Comparison of ENCODE assay signal across 7 cellular contexts in the genomic region with DNA sequence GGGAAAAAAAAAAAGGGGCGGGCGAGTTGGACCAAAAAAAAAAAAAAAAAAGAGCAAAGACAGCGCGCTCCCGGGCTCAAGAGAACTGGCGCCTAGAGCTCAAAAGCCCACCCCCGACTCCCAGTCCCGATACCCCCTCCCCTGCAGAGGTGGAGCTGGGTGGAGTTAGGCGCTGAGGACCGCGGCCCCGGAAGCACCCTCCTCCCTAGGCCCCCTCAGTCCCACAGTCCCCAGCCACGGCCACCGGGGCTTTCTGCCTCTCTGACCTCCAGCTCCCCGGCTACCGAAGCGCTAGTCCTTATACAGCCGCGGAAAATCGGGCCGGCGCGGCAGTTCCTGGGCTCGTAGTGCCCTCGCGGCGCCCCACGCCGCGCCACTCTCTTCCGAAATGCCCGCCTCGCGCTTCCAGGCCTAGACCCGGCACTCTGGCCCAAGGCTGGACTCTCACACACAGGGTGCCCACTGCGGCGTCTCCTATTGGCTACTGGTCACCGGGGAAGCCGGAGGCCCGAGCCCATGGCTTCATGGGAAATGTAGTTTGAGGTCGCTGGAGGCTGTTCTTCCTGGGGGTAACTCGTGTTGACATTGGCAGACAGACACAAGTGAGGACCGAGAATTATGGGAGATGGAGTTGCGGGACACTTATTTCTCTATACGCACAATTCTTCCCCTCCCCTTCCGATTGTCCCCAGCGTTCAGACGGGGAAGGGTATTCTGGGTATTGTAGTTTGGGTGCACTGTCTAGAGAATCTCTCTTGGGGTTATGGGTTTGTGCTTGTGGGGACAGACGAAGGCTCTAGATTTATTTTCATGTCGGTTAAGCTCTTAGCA. TPM values are rescaled to one million over a fixed set of nuclear protein-coding genes. Genes with fewer than 3 reads are reported as not detected.
DNase-seq lines count a peak whose midpoint lies in the region; ATAC-seq and TF ChIP-seq lines count a peak whose summit lies in the region.

A gene with protein sequence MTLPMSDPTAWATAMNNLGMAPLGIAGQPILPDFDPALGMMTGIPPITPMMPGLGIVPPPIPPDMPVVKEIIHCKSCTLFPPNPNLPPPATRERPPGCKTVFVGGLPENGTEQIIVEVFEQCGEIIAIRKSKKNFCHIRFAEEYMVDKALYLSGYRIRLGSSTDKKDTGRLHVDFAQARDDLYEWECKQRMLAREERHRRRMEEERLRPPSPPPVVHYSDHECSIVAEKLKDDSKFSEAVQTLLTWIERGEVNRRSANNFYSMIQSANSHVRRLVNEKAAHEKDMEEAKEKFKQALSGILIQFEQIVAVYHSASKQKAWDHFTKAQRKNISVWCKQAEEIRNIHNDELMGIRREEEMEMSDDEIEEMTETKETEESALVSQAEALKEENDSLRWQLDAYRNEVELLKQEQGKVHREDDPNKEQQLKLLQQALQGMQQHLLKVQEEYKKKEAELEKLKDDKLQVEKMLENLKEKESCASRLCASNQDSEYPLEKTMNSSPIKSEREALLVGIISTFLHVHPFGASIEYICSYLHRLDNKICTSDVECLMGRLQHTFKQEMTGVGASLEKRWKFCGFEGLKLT (minus strand): TSS at position 427 of the 831 bp plus-strand sequence. CDS start 199,993 bp downstream, outside the sequence.

- peak within 1 kb of the TSS; percentile 47 for H2AFZ ChIP-seq in hepatocyte

- ATAC-seq in GM18505 (IDR thresholded peaks at IDR 0.05; ENCODE audit: unreplicated experiment) = peak; percentile 97
- ATAC-seq in HG02973 (IDR thresholded peaks at IDR 0.05; ENCODE audit: unreplicated experiment) = peak; percentile 98

- no peaks in the 10 kb centered on the region for H3K9me2 ChIP-seq in hepatocyte (replicated peaks; ENCODE audit: insufficient read depth)

- no peak for TF ChIP-seq CTCF in astrocyte of the cerebellum (IDR thresholded peaks at IDR 0.05; ENCODE audit: low read depth, low read length, missing control alignments)
- no peak for TF ChIP-seq CTCF in hepatocyte (IDR thresholded peaks at IDR 0.05; ENCODE audit: poor library complexity)

- TF ChIP-seq POLR2A in GM18505 (IDR thresholded peaks at IDR 0.05; ENCODE audit: borderline replicate concordance, extremely low read depth, insufficient read depth, insufficient read length) = peak; percentile 80

- DNase-seq in NCI-H2029 (lab: John Stamatoyannopoulos, UW) (peak; percentile 87), T-helper 22 cell (ENCODE audit: low read depth) (peak; percentile 80), astrocyte of the cerebellum (ENCODE audit: low read depth) (peak; percentile 91), hepatocyte (ENCODE audit: low spot score) (peak; percentile 94), retina (peak; percentile 94)

- in situ Hi-C loops in astrocyte of the cerebellum (cut with HindIII; ENCODE audit: low sequenced_read_pairs) = no loop called here

- no peaks in the 10 kb centered on the region for H3K9me3 ChIP-seq in hepatocyte (ENCODE audit: low read depth)

- H3K4me1 ChIP-seq in hepatocyte (ENCODE audit: insufficient read depth) = no peaks in the 10 kb centered on the region

- peak within 1 kb of the TSS; percentile 87 for H3K27ac ChIP-seq in hepatocyte

- H3K4me2 ChIP-seq in hepatocyte = peak within 1 kb of the TSS; percentile 73

- H3K36me3 ChIP-seq in hepatocyte (replicated peaks; ENCODE audit: insufficient read depth, low read depth) = no peaks in the 10 kb centered on the region

- WGBS in hepatocyte (ENCODE audit: low lambda C conversion rate, missing lambda C conversion rate) = 44% methylated on average over 33 of the region's 50 CpGs

- H3K27me3 ChIP-seq in hepatocyte = no peaks in the 10 kb centered on the region

- H4K20me1 ChIP-seq in hepatocyte (ENCODE audit: insufficient read depth, poor library complexity, severe bottlenecking) = no peaks in the 10 kb centered on the region

- no peaks in the 10 kb centered on the region for H3K79me2 ChIP-seq in hepatocyte

- H3K4me3 ChIP-seq in astrocyte of the cerebellum (ENCODE audit: low read depth, low read length) = peak within 1 kb of the TSS; percentile 64
- peak within 1 kb of the TSS; percentile 32 for H3K4me3 ChIP-seq in hepatocyte

RNA-seq across cellular contexts. Expression of the gene that starts here (rescaled TPM):
- total RNA-seq in hepatocyte = 9.0 and 10.7 TPM in 2 replicates
- polyA plus RNA-seq in hepatocyte = 7.1 and 8.7 TPM in 2 replicates

Comparison
In these comparisons a context has a peak if more than half of its experiments do, and no peak if none do; other contexts are left out.
1. Peak in every context shown above with its lines: DNase-seq, ATAC-seq, H3K4me3 ChIP-seq and H3K27ac ChIP-seq.